In genomic region chr1:16905856-16906702, GRCh38 we compare ENCODE assay signal across 9 cellular contexts. TPM values are rescaled to one million over a fixed set of nuclear protein-coding genes. Genes with fewer than 3 reads are reported as not detected.
DNase-seq lines count a peak whose midpoint lies in the region; TF ChIP-seq lines count a peak whose summit lies in the region.
"Had no signal": no experiment of that assay in that cellular context is flagged by ENCODE, and none has a peak within 500 bp of the region (broad histone marks: within the 10 kb centered on the region; RNA-seq: fewer than 3 reads in every experiment).

No MANE protein-coding gene starts in this region.

- no peaks in the 10 kb centered on the region for H3K27me3 ChIP-seq in SJCRH30

- H3K36me3 ChIP-seq in SJCRH30 = no peaks in the 10 kb centered on the region

- no peak for TF ChIP-seq CTCF in GM13976 (IDR thresholded peaks at IDR 0.05; ENCODE audit: borderline replicate concordance, control extremely low read depth, extremely low read depth, insufficient read depth, missing control alignments)

- H3K4me1 ChIP-seq in SJCRH30 = 0 out of 2 replicates have a peak, but pooled peaks cover 6% of the 10 kb centered on the region

- no peaks in the 10 kb centered on the region for H3K9me3 ChIP-seq in SJCRH30 (replicated peaks)

- DNase-seq in activated CD8-positive, alpha-beta memory T cell treated with anti-CD3 and anti-CD28 coated beads, Interleukin-2, amount 50 U/mL, for 48 hours = peak; percentile 58
- no peak for DNase-seq in activated CD8-positive, alpha-beta memory T cell treated with anti-CD3 and anti-CD28 coated beads, Interleukin-2, amount 50 U/mL, for 4 hours
- DNase-seq in SJCRH30 (no peak), islet precursor cell (peak; percentile 69), activated gamma-delta T cell treated with Interleukin-2 at 50 U/mL for 16 hours (no peak), GM13976 (ENCODE audit: low spot score) (no peak), SW480 (ENCODE audit: low spot score) (no peak)
- DNase-seq: activated T-cell treated with anti-CD3 and anti-CD28 coated beads for 4 hours had no signal

- no peak overlapping the region for H3K4me3 ChIP-seq in SJCRH30

- H3K27ac ChIP-seq in SJCRH30 (peak overlapping the region; percentile 100; the same call in 1 of the 2 replicates), temporal lobe (ENCODE audit: low read depth, low read length) (peak overlapping the region; percentile 100)

- in situ Hi-C loops in GM13976 (cut with MboI; ENCODE audit: low sequenced_read_pairs, unreplicated experiment) = no loop called here

RNA-seq across cellular contexts. Expression of gene RNU1-2, which starts 10.3 kb away (rescaled TPM):
- total RNA-seq in SJCRH30 (2014; rRNA removed; shearing (Covaris generic)) = under 0.01 TPM in 2 replicates
- total RNA-seq in temporal lobe = 73,230 TPM

RNA-seq across cellular contexts. Expression of gene CROCC, which starts 15.7 kb away (rescaled TPM):
- total RNA-seq in SJCRH30 (2014; rRNA removed; shearing (Covaris generic)) = 12.6 and 19.4 TPM in 2 replicates
- total RNA-seq in temporal lobe = 20.7 TPM

Comparison
In these comparisons a context has a peak if more than half of its experiments do, and no peak if none do; other contexts are left out.
1. DNase-seq: peak in activated CD8-positive, alpha-beta memory T cell treated with anti-CD3 and anti-CD28 coated beads, Interleukin-2, amount 50 U/mL, for 48 hours (single experiment) and islet precursor cell (single experiment); none in activated CD8-positive, alpha-beta memory T cell treated with anti-CD3 and anti-CD28 coated beads, Interleukin-2, amount 50 U/mL, for 4 hours (single experiment), SJCRH30 (0 of 2), activated gamma-delta T cell treated with Interleukin-2 at 50 U/mL for 16 hours (single experiment), GM13976 (single experiment) and SW480 (single experiment).
2. RNA of gene RNU1-2, which starts 10.3 kb away (total RNA-seq): 73,230 TPM in temporal lobe (single experiment); under 0.01 TPM in SJCRH30; every median in the first group is over 1,000 times any median in the second.